Comparison of ENCODE assay signal across 1 cellular context in the genomic region with DNA sequence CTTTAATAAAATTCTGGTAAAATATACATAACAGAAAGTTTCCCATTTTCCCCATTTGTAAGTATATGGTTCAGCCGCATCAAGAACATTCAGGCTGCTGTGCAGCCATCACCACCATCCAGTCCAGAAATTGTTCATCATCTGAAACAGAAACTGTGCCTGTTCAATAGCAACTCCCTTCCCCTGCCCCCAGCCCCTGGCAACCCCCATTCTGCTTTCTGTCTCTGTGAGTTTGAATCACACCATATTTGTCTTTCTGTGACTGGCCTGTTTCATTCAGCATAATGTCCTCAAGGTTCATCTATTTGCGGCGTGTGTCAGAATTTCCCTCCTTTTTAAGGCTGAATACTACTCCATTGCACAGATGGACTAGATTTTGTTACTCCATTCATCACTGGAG.
TF ChIP-seq lines count a peak whose summit lies in the region.

No MANE protein-coding gene starts in this region.

TF ChIP-seq in GM23338, 12 proteins besides CTCF, POLR2A, EP300 and RAD21 (continued from another document):
- TF ChIP-seq, protein P1, sequence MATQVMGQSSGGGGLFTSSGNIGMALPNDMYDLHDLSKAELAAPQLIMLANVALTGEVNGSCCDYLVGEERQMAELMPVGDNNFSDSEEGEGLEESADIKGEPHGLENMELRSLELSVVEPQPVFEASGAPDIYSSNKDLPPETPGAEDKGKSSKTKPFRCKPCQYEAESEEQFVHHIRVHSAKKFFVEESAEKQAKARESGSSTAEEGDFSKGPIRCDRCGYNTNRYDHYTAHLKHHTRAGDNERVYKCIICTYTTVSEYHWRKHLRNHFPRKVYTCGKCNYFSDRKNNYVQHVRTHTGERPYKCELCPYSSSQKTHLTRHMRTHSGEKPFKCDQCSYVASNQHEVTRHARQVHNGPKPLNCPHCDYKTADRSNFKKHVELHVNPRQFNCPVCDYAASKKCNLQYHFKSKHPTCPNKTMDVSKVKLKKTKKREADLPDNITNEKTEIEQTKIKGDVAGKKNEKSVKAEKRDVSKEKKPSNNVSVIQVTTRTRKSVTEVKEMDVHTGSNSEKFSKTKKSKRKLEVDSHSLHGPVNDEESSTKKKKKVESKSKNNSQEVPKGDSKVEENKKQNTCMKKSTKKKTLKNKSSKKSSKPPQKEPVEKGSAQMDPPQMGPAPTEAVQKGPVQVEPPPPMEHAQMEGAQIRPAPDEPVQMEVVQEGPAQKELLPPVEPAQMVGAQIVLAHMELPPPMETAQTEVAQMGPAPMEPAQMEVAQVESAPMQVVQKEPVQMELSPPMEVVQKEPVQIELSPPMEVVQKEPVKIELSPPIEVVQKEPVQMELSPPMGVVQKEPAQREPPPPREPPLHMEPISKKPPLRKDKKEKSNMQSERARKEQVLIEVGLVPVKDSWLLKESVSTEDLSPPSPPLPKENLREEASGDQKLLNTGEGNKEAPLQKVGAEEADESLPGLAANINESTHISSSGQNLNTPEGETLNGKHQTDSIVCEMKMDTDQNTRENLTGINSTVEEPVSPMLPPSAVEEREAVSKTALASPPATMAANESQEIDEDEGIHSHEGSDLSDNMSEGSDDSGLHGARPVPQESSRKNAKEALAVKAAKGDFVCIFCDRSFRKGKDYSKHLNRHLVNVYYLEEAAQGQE (IDR thresholded peaks at IDR 0.05; ENCODE audit: unreplicated experiment) = no peak
- TF ChIP-seq CREB1 (CRISPR knock-in tag; IDR thresholded peaks at IDR 0.05; ENCODE audit: low read depth) (no peak), EZH2phosphoT487 (IDR thresholded peaks at IDR 0.05; ENCODE audit: unreplicated experiment) (no peak), ZNF114 (CRISPR knock-in tag; IDR thresholded peaks at IDR 0.05) (no peak), ZNF331 (CRISPR knock-in tag; IDR thresholded peaks at IDR 0.05; ENCODE audit: low read depth) (no peak), EZH2 (IDR thresholded peaks at IDR 0.05; ENCODE audit: low read depth, unreplicated experiment) (no peak), NANOG (IDR thresholded peaks at IDR 0.05; ENCODE audit: borderline replicate concordance) (no peak), STAT1 (IDR thresholded peaks at IDR 0.05; ENCODE audit: unreplicated experiment) (no peak), JUNB (IDR thresholded peaks at IDR 0.05; ENCODE audit: unreplicated experiment) (no peak)
- TF ChIP-seq, protein P2, sequence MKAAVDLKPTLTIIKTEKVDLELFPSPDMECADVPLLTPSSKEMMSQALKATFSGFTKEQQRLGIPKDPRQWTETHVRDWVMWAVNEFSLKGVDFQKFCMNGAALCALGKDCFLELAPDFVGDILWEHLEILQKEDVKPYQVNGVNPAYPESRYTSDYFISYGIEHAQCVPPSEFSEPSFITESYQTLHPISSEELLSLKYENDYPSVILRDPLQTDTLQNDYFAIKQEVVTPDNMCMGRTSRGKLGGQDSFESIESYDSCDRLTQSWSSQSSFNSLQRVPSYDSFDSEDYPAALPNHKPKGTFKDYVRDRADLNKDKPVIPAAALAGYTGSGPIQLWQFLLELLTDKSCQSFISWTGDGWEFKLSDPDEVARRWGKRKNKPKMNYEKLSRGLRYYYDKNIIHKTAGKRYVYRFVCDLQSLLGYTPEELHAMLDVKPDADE (IDR thresholded peaks at IDR 0.05) = no peak
